Comparison of ENCODE assay signal across 8 cellular contexts in the genomic region with DNA sequence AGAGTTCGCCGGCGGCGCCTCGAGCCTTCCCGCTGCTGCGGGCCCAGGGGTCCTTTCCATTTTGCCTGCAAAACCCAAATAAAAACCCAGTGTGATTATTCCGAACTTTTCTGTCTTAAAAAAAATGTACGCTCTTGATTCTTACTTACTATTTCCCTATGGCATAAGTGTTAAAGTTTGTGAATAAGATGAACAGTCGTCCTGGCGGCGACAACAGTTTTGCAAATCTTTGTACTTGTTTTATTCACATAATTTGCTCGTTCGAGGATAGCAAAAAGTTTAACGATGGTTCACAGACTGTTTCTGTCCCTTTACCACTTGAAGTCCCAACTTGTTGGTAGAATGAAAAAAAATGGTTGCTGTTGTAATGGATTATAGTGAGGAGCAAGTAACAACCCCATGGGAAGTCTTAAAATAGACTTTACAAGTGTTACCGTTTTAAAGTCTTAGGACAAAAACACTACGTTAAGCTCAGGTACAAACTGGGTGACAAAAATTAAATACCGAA. TPM values are rescaled to one million over a fixed set of nuclear protein-coding genes. Genes with fewer than 3 reads are reported as not detected.
DNase-seq lines count a peak whose midpoint lies in the region; TF ChIP-seq lines count a peak whose summit lies in the region.

No MANE protein-coding gene starts in this region.

- H4K20me1 ChIP-seq in DOHH2 (ENCODE audit: control insufficient read depth, insufficient read depth, low read depth, low read length) = peaks cover 24% of the 10 kb centered on the region

- H3K4me3 ChIP-seq in DOHH2 (ENCODE audit: low read length) (peak overlapping the region; percentile 88), cardiac fibroblast (replicated peaks in 1 of 2; ENCODE audit: low read depth in 2 of 2, low read length in 2 of 2) (peak overlapping the region; percentile 66 to 80)

- peaks cover 58% of the 10 kb centered on the region for H3K36me3 ChIP-seq in DOHH2 (ENCODE audit: control insufficient read depth, low read length)

- H3K27me3 ChIP-seq in DOHH2 (ENCODE audit: control insufficient read depth, low read length) = no peaks in the 10 kb centered on the region

- TF ChIP-seq CTCF in DOHH2 (IDR thresholded peaks at IDR 0.05; ENCODE audit: low read depth, low read length, poor library complexity, severe bottlenecking) (peak; percentile 23), cardiac fibroblast (IDR thresholded peaks at IDR 0.05; ENCODE audit: low read depth, low read length) (no peak), mesothelial cell of epicardium (IDR thresholded peaks at IDR 0.05; ENCODE audit: unreplicated experiment) (no peak)

- no peaks in the 10 kb centered on the region for H3K27me3 Mint-ChIP-seq in mesothelial cell of epicardium (ENCODE audit: low read depth)

- peak overlapping the region; percentile 87 for H3K4me2 ChIP-seq in DOHH2 (ENCODE audit: low read length)

- H3K9me3 Mint-ChIP-seq in mesothelial cell of epicardium = no peaks in the 10 kb centered on the region

- peaks cover 39% of the 10 kb centered on the region for H3K4me1 Mint-ChIP-seq in mesothelial cell of epicardium

- H3K27ac ChIP-seq in DOHH2 (ENCODE audit: low read depth, low read length) = peak overlapping the region; percentile 75

- H3K9me3 ChIP-seq in DOHH2 (ENCODE audit: control insufficient read depth, insufficient read depth, low read length) = no peaks in the 10 kb centered on the region

- H3K27ac Mint-ChIP-seq in mesothelial cell of epicardium = peak overlapping the region; percentile 99

- peak overlapping the region; percentile 87 for H3K4me3 Mint-ChIP-seq in mesothelial cell of epicardium

- H3K79me2 ChIP-seq in DOHH2 (ENCODE audit: control insufficient read depth, low read length) = peaks cover 69% of the 10 kb centered on the region

- H3K36me3 Mint-ChIP-seq in mesothelial cell of epicardium = peaks cover 10% of the 10 kb centered on the region

- H3F3A ChIP-seq in DOHH2 (ENCODE audit: control insufficient read depth, insufficient read depth) = peaks cover 15% of the 10 kb centered on the region

- DNase-seq in NCI-H1417 treated with DMSO at 0.1 percent for 48 hours (lab: John Stamatoyannopoulos, UW) = peak; percentile 28
- DNase-seq in cardiac fibroblast (ENCODE audit: low read depth in 2 of 2) = peak in 1 of 2 donors; percentile 12
- no peak for DNase-seq in mesothelial cell of epicardium (ENCODE audit: low spot score in 2 of 2, unreplicated experiment in 2 of 2)
- DNase-seq in putamen (ENCODE audit: low spot score) = no peak
- DNase-seq in HCEC 1CT = no peak
- DNase-seq in NCI-H524 treated with DMSO at 0.1 percent for 48 hours (lab: John Stamatoyannopoulos, UW) = no peak
- DNase-seq in ecto neural progenitor cell (ENCODE audit: low spot score) = no peak

- H3K4me1 ChIP-seq in DOHH2 (ENCODE audit: control insufficient read depth, low read length) = peaks cover 56% of the 10 kb centered on the region

- H3K9me2 ChIP-seq in DOHH2 (replicated peaks; ENCODE audit: control insufficient read depth, low read length) = no peaks in the 10 kb centered on the region

RNA-seq across cellular contexts. Expression of a gene that starts 0.5 kb away (rescaled TPM):
- 36.4 to 36.8 TPM (median 36.8 TPM) in 3 replicates for total RNA-seq in mesothelial cell of epicardium

RNA-seq across cellular contexts. Expression of a gene that starts 40.1 kb away (rescaled TPM):
- total RNA-seq in mesothelial cell of epicardium = not detected in 3 replicates
